In the genomic region with DNA sequence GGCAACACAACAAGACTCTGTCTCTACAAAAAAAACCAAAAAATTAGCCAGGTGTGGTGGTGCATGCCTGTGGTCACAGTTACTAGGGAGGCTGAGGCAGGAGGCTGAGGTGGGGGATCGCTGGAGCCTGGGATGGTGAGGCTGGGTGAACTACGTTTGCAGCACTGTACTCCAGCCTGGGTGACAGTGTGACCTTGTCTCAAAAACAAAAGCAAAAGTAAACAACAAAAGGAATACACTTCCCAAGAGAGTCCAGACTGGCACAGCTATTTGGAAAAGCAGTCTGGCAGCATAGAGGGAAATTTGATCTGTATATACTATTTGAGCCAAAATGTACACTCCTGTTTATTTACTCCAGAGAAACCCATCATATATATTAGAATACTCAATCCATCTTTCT, we compare ENCODE assay signal across 30 cellular contexts.
DNase-seq lines count a peak whose midpoint lies in the region; FAIRE-seq and TF ChIP-seq lines count a peak whose summit lies in the region.
"Had no signal": no experiment of that assay in that cellular context is flagged by ENCODE, and none has a peak within 500 bp of the region (broad histone marks: within the 10 kb centered on the region; RNA-seq: fewer than 3 reads in every experiment).

No MANE protein-coding gene starts in this region.

- H2AFZ ChIP-seq in OCI-LY3 (ENCODE audit: low read depth, low read length), result no peak overlapping the region; the same call in 1 of the 2 replicates

- H3K9me3 ChIP-seq in MG63 (no peaks in the 10 kb centered on the region), OCI-LY3 (ENCODE audit: insufficient read depth, low read length) (no peaks in the 10 kb centered on the region), small intestine (ENCODE audit: control insufficient read depth, low read depth) (no peaks in the 10 kb centered on the region)
- H3K9me3 ChIP-seq: HAP-1, heart left ventricle, neutrophil, right atrium auricular region, spleen, uterus had no signal

- no peaks in the 10 kb centered on the region for H4K20me1 ChIP-seq in OCI-LY3 (ENCODE audit: insufficient read depth, low read length)

- H3K4me1 ChIP-seq in OCI-LY3 (ENCODE audit: low read length) (peaks cover 52% of the 10 kb centered on the region), small intestine (ENCODE audit: control insufficient read depth in 2 of 2, insufficient read depth in 1 of 2, low read depth in 1 of 2, low read length in 1 of 2) (no peaks in the 10 kb centered on the region)
- H3K4me1 ChIP-seq: foreskin keratinocyte, HAP-1, heart left ventricle, right atrium auricular region, uterus had no signal

- no peak for TF ChIP-seq CTCF in OCI-LY3 (IDR thresholded peaks at IDR 0.05; ENCODE audit: low read depth, low read length)

- H3K27me3 ChIP-seq in MG63 (no peaks in the 10 kb centered on the region), OCI-LY3 (ENCODE audit: low read depth, low read length) (no peaks in the 10 kb centered on the region), small intestine (ENCODE audit: control insufficient read depth in 2 of 2, insufficient read depth in 2 of 2, low read length in 2 of 2) (no peaks in the 10 kb centered on the region)
- H3K27me3 ChIP-seq: foreskin keratinocyte, heart left ventricle, neutrophil, right atrium auricular region, spleen, uterus had no signal

- no peak for FAIRE-seq in small intestine (lab: Jason Lieb, UNC)
- FAIRE-seq: keratinocyte had no signal

- peak overlapping the region; percentile 38; the same call in 1 of the 2 replicates for H3K9ac ChIP-seq in OCI-LY3 (ENCODE audit: low read length)

- 39 to 63% (median 54%) methylated on average over 2 of the region's 2 CpGs for WGBS in small intestine, 3 donors

- peak overlapping the region; percentile 79; the same call in 1 of the 2 replicates for H3K27ac ChIP-seq in OCI-LY3 (ENCODE audit: low read length)
- no peak overlapping the region for H3K27ac ChIP-seq in small intestine (ENCODE audit: low read depth in 1 of 2, low read length in 1 of 2)
- H3K27ac ChIP-seq: foreskin keratinocyte, heart left ventricle, neutrophil, right atrium auricular region, spleen, uterus had no signal

- peak overlapping the region; percentile 60; the same call in 1 of the 2 replicates for H3K4me2 ChIP-seq in OCI-LY3 (ENCODE audit: low read length)

- peak; percentile 45 for DNase-seq in NCI-H345 (lab: John Stamatoyannopoulos, UW)
- no peak for DNase-seq in NCI-H345 treated with DMSO at 0.1 percent for 48 hours (lab: John Stamatoyannopoulos, UW; ENCODE audit: unreplicated experiment)
- DNase-seq in MG63, result peak; percentile 9
- peak; percentile 28 for DNase-seq in small intestine
- DNase-seq in GDM1 (lab: John Stamatoyannopoulos, UW), result no peak
- DNase-seq in cerebellar nuclear complex (lab: John Stamatoyannopoulos, UW), result no peak
- no peak for DNase-seq in HT-29 (ENCODE audit: low spot score)
- DNase-seq: ACHN; activated CD4-positive, alpha-beta T cell treated with anti-CD3 and anti-CD28 coated beads, Interleukin-2, amount 50 U/mL, for 4 hours; activated gamma-delta T cell treated with Interleukin-2 at 50 U/mL for 16 hours; activated T-cell treated with anti-CD3 and anti-CD28 coated beads, Interleukin-2, amount 50 U/mL, for 48 hours; CD8-positive, alpha-beta memory T cell; endodermal cell; foreskin keratinocyte; heart left ventricle; Kasumi-1; naive thymus-derived CD4-positive, alpha-beta T cell; NCI-H187 treated with DMSO at 0.1 percent for 48 hours; NCI-H510A treated with DMSO at 0.1 percent for 48 hours; posterior cingulate gyrus; Right ventricle myocardium superior; spleen; stimulated activated CD4-positive, alpha-beta T cell treated with anti-CD3 and anti-CD28 coated beads, Interleukin-2, amount 100 ng/mL, for 24 hours; T-helper 2 cell; uterus had no signal

- H3K4me3 ChIP-seq in MG63 (no peak overlapping the region), OCI-LY3 (ENCODE audit: low read length) (no peak overlapping the region), small intestine (ENCODE audit: low read depth in 1 of 2, low read length in 2 of 2) (no peak overlapping the region)
- H3K4me3 ChIP-seq: HAP-1, heart left ventricle, right atrium auricular region, spleen, uterus had no signal

- H3K79me2 ChIP-seq in OCI-LY3 (ENCODE audit: low read length), result no peaks in the 10 kb centered on the region

- no peaks in the 10 kb centered on the region for H3K36me3 ChIP-seq in MG63
- no peaks in the 10 kb centered on the region for H3K36me3 ChIP-seq in OCI-LY3 (replicated peaks; ENCODE audit: low read depth, low read length)
- no peaks in the 10 kb centered on the region for H3K36me3 ChIP-seq in small intestine (ENCODE audit: control insufficient read depth in 2 of 2, insufficient read depth in 2 of 2, low read length in 2 of 2)
- H3K36me3 ChIP-seq: HAP-1, heart left ventricle, neutrophil, right atrium auricular region, spleen, uterus had no signal

Comparison
In these comparisons a context has a peak if more than half of its experiments do, and no peak if none do; other contexts are left out.
1. DNase-seq: peak in NCI-H345 (single experiment), MG63 (single experiment) and small intestine (single experiment); none in NCI-H345 treated with DMSO at 0.1 percent for 48 hours (single experiment), GDM1 (single experiment), cerebellar nuclear complex (0 of 2) and HT-29 (single experiment).